Comparison of ENCODE assay signal across 9 cellular contexts in genomic region chr11:56027354-56027753, GRCh38. TPM values are rescaled to one million over a fixed set of nuclear protein-coding genes. Genes with fewer than 3 reads are reported as not detected.
"Had no signal": no experiment of that assay in that cellular context is flagged by ENCODE, and none has a peak within 500 bp of the region (broad histone marks: within the 10 kb centered on the region; RNA-seq: fewer than 3 reads in every experiment).

TSS of gene OR5AS1 (plus strand) at chr11:56027654. CDS start at chr11:56030419, 2,765 bp downstream.

- DNase-seq: GDM1, GF-D8 had no signal

- H3K4me3 ChIP-seq: GM12878 had no signal

- FAIRE-seq: G401.6, GM12878, GM12891, GM12892, GM18507, GM19239 had no signal

RNA-seq across cellular contexts. Expression of gene OR5AS1, which starts in this region (rescaled TPM):
- total RNA-seq: G401, GM12878 had no signal
- polyA plus RNA-seq: GM12878 had no signal
